ENCODE assay signal across 8 cellular contexts in genomic region chr12:120584343-120585149, GRCh38. TPM values are rescaled to one million over a fixed set of nuclear protein-coding genes. Genes with fewer than 3 reads are reported as not detected.
DNase-seq lines count a peak whose midpoint lies in the region; FAIRE-seq and TF ChIP-seq lines count a peak whose summit lies in the region.

No MANE protein-coding gene starts in this region.

- H3K4me1 ChIP-seq in HEK293 (ENCODE audit: control insufficient read depth, insufficient read depth, low read length): no peaks in the 10 kb centered on the region
- peaks cover 0 to 48% of the 10 kb centered on the region in 2 donors for H3K4me1 ChIP-seq in right atrium auricular region

- no peak overlapping the region for H3K27ac Mint-ChIP-seq in activated naive CD8-positive, alpha-beta T cell treated with anti-CD3 and anti-CD28 coated beads for 36 hours

- CTCF ChIA-PET in AG04450 (lab: Charles Lee): interaction anchor here (1.7 to 6.0 kb wide), 4 partner anchors 64 to 387 kb away, joined by 6 to 94 read pairs (median 54); no protein-coding TSS in a partner anchor
- CTCF ChIA-PET in HEK293 (lab: Yijun Ruan, JAX): interaction anchor here (0.6 to 6.3 kb wide), 11 partner anchors 10 to 388 kb away, joined by 3 to 77 read pairs (median 3); no protein-coding TSS in a partner anchor

- no peak overlapping the region for H3K9ac ChIP-seq in SK-N-MC (ENCODE audit: insufficient read length)

- DNase-seq in AG04450 (ENCODE audit: low read depth, low spot score): no peak
- no peak for DNase-seq in SK-N-MC (ENCODE audit: low read depth, low spot score)
- peak; percentile 65 for DNase-seq in activated naive CD8-positive, alpha-beta T cell treated with anti-CD3 and anti-CD28 coated beads for 36 hours
- DNase-seq in right atrium auricular region (ENCODE audit: low spot score): peak; percentile 66
- DNase-seq in putamen (ENCODE audit: low spot score): peak; percentile 45
- no peak for DNase-seq in RCC 7860 (ENCODE audit: low spot score)
- DNase-seq in NK-92 treated with Interleukin-12 subunit alpha and Interleukin-12 subunit beta, amount 100 ng/mL, for 24 hours (lab: John Stamatoyannopoulos, UW): no peak

- TF ChIP-seq CTCF in AG04450 (IDR thresholded peaks at IDR 0.05; ENCODE audit: low read depth, low read length): peak; percentile 36
- TF ChIP-seq CTCF in HEK293 (tag by site-specific recombination; IDR thresholded peaks at IDR 0.05): peak; percentile 25; the same call in 1 of the 2 replicates
- peak in 1 of 2 donors; percentile 76 for TF ChIP-seq CTCF in right atrium auricular region (IDR thresholded peaks at IDR 0.05)

- no peak overlapping the region for H3K27ac ChIP-seq in AG04450 (ENCODE audit: low read depth, low read length)
- H3K27ac ChIP-seq in HEK293 (ENCODE audit: extremely low read depth, low read depth, low read length): no peak overlapping the region
- no peak overlapping the region for H3K27ac ChIP-seq in SK-N-MC
- peak overlapping the region; percentile 48 to 52 for H3K27ac ChIP-seq in right atrium auricular region

- peaks cover 13% of the 10 kb centered on the region for H3K27me3 Mint-ChIP-seq in activated naive CD8-positive, alpha-beta T cell treated with anti-CD3 and anti-CD28 coated beads for 36 hours

- H3K27me3 ChIP-seq in AG04450 (ENCODE audit: control insufficient read depth, insufficient read depth, low read length) (peaks cover 12% of the 10 kb centered on the region), right atrium auricular region (no peaks in the 10 kb centered on the region)

- H3K4me3 ChIP-seq in AG04450 (ENCODE audit: low read depth, low read length) (peak overlapping the region; percentile 31; the same call in 1 of the 2 replicates), HEK293 (ENCODE audit: low read depth, low read length) (peak overlapping the region; percentile 6), SK-N-MC (peak overlapping the region; percentile 63), right atrium auricular region (peak overlapping the region; percentile 25 to 54)

- H3K36me3 ChIP-seq in HEK293 (ENCODE audit: control insufficient read depth in 2 of 2, insufficient read depth in 1 of 2, low read length in 2 of 2): peaks cover 0 to 6% of the 10 kb centered on the region in 2 experiments; a peak in 1 of 3 replicates
- H3K36me3 ChIP-seq in SK-N-MC (ENCODE audit: insufficient read depth, low read length): peaks cover 2% of the 10 kb centered on the region; the same call in 1 of the 2 replicates
- peaks cover 5% of the 10 kb centered on the region for H3K36me3 ChIP-seq in right atrium auricular region

- POLR2A ChIA-PET in AG04450 (lab: Yijun Ruan, JAX) (no interaction called here), HEK293 (lab: Yijun Ruan, JAX) (no interaction called here)

- no peak for FAIRE-seq in RCC 7860 (lab: Jason Lieb, UNC)

- H3K9me3 ChIP-seq in AG04450 (ENCODE audit: control insufficient read depth, insufficient read depth, low read length): no peaks in the 10 kb centered on the region; the same call in 1 of the 2 replicates
- no peaks in the 10 kb centered on the region for H3K9me3 ChIP-seq in HEK293 (ENCODE audit: control insufficient read depth, insufficient read depth, low read depth, low read length)
- H3K9me3 ChIP-seq in SK-N-MC (ENCODE audit: low read depth, low read length): no peaks in the 10 kb centered on the region
- H3K9me3 ChIP-seq in right atrium auricular region: no peaks in the 10 kb centered on the region

- H3K9me3 Mint-ChIP-seq in activated naive CD8-positive, alpha-beta T cell treated with anti-CD3 and anti-CD28 coated beads for 36 hours: no peaks in the 10 kb centered on the region

- peaks cover 3% of the 10 kb centered on the region for H3K36me3 Mint-ChIP-seq in activated naive CD8-positive, alpha-beta T cell treated with anti-CD3 and anti-CD28 coated beads for 36 hours

- H3K4me1 Mint-ChIP-seq in activated naive CD8-positive, alpha-beta T cell treated with anti-CD3 and anti-CD28 coated beads for 36 hours: peaks cover 29% of the 10 kb centered on the region

- H3K4me3 Mint-ChIP-seq in activated naive CD8-positive, alpha-beta T cell treated with anti-CD3 and anti-CD28 coated beads for 36 hours: peak overlapping the region; percentile 47

TF ChIP-seq in HEK293, 187 proteins besides CTCF, POLR2A, EP300 and RAD21 (continues in another document):
- TF ChIP-seq ZNF223 (tag by site-specific recombination; IDR thresholded peaks at IDR 0.05) (no peak), ZNF449 (tag by site-specific recombination; IDR thresholded peaks at IDR 0.05) (peak; percentile 84; the same call in 1 of the 2 replicates), SP2 (tag by site-specific recombination; IDR thresholded peaks at IDR 0.05) (peak; percentile 52), ZSCAN4 (tag by site-specific recombination; IDR thresholded peaks at IDR 0.05) (no peak), ZNF335 (tag by site-specific recombination; conservative IDR thresholded peaks at IDR 0.05) (peak; percentile 98), WT1 (tag by site-specific recombination; IDR thresholded peaks at IDR 0.05) (peak; percentile 94), ZNF777 (tag by site-specific recombination; IDR thresholded peaks at IDR 0.05; ENCODE audit: borderline replicate concordance) (peak; percentile 52; the same call in 1 of the 2 replicates), OVOL3 (tag by site-specific recombination; IDR thresholded peaks at IDR 0.05) (no peak), ZFP41 (tag by site-specific recombination; IDR thresholded peaks at IDR 0.05; ENCODE audit: borderline replicate concordance) (no peak), HIC1 (tag by site-specific recombination; IDR thresholded peaks at IDR 0.05) (peak; percentile 67; the same call in 1 of the 2 replicates)

RNA-seq across cellular contexts. Expression of gene POP5, which starts 3.3 kb away (rescaled TPM):
- 49.8 and 54.0 TPM in 2 replicates for polyA plus RNA-seq in AG04450 (2011; rRNA removed)
- polyA minus RNA-seq in AG04450 (2011; rRNA and poly(A)+ RNA removed): 15.4 and 18.3 TPM in 2 replicates
- 10 to 100 TPM; 60.0 to 61.9 TPM for total RNA-seq in activated naive CD8-positive, alpha-beta T cell treated with anti-CD3 and anti-CD28 coated beads for 36 hours
- total RNA-seq in right atrium auricular region: 10 to 100 TPM; 21.8 to 33.9 TPM

RNA-seq across cellular contexts. Expression of gene RNF10, which starts 50.4 kb away (rescaled TPM):
- polyA plus RNA-seq in AG04450 (2011; rRNA removed): 101 and 105 TPM in 2 replicates
- polyA minus RNA-seq in AG04450 (2011; rRNA and poly(A)+ RNA removed): 198 and 209 TPM in 2 replicates
- 100 to 1,000 TPM; 142 to 164 TPM for total RNA-seq in activated naive CD8-positive, alpha-beta T cell treated with anti-CD3 and anti-CD28 coated beads for 36 hours
- total RNA-seq in right atrium auricular region: 100 to 1,000 TPM; 166 to 168 TPM

RNA-seq across cellular contexts. Expression of gene COQ5, which starts 55.6 kb away (rescaled TPM):
- polyA plus RNA-seq in AG04450 (2011; rRNA removed): 36.2 and 47.1 TPM in 2 replicates
- 11.9 and 15.8 TPM in 2 replicates for polyA minus RNA-seq in AG04450 (2011; rRNA and poly(A)+ RNA removed)
- total RNA-seq in activated naive CD8-positive, alpha-beta T cell treated with anti-CD3 and anti-CD28 coated beads for 36 hours: 10 to 100 TPM; 35.0 to 35.6 TPM
- 10 to 100 TPM; 21.9 to 34.3 TPM for total RNA-seq in right atrium auricular region

RNA-seq across cellular contexts. Expression of gene CABP1, which starts 55.9 kb away (rescaled TPM):
- 0.09 and 0.27 TPM in 2 replicates for polyA plus RNA-seq in AG04450 (2011; rRNA removed)
- polyA minus RNA-seq in AG04450 (2011; rRNA and poly(A)+ RNA removed): 0.39 TPM in 1 of 2 replicates, not detected in the other
- 1 to 10 TPM in 1 of 2 experiments, under 1 TPM in 1; 0.94 to 2.0 TPM for total RNA-seq in activated naive CD8-positive, alpha-beta T cell treated with anti-CD3 and anti-CD28 coated beads for 36 hours
- 1 to 10 TPM in 1 of 2 donors, under 1 TPM in 1; 0.71 to 2.0 TPM for total RNA-seq in right atrium auricular region

Comparison
In these comparisons a context has a peak if more than half of its experiments do, and no peak if none do; other contexts are left out.
1. DNase-seq: peak in activated naive CD8-positive, alpha-beta T cell treated with anti-CD3 and anti-CD28 coated beads for 36 hours (single experiment), right atrium auricular region (single experiment) and putamen (single experiment); none in AG04450 (single experiment), SK-N-MC (single experiment), RCC 7860 (single experiment) and NK-92 treated with Interleukin-12 subunit alpha and Interleukin-12 subunit beta, amount 100 ng/mL, for 24 hours (single experiment).
2. H3K27ac ChIP-seq: peak in right atrium auricular region (2 of 2); none in AG04450 (single experiment), HEK293 (single experiment) and SK-N-MC (single experiment).
3. H3K4me3 ChIP-seq: peak in every context shown above with its lines; median percentile 63 in SK-N-MC; 40 in right atrium auricular region; 31 in AG04450; 6 in HEK293.